In the genomic region with DNA sequence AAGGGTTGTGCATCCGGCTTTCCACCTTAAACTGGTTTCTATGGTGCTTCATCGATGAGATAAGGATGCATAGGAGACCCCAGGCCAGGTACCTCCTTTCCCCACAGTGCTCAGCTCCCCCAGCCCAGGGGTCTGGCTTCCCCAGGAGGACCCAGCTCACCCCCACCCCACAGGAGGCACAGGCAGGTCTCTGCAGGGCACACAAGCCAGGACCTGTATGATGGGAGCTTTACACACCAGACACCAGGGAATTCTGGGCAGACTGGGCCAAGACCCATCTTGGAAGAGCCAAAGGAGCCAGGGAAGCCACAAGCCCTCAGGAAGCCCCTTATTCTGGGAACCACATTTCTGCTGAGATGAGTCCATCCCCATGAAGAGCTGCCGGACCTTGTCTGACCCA, we compare ENCODE assay signal across 1 cellular context.
TF ChIP-seq lines count a peak whose summit lies in the region.

No MANE protein-coding gene starts in this region.

TF ChIP-seq in IMR-90, 13 proteins besides CTCF, POLR2A, EP300 and RAD21:
- TF ChIP-seq MXI1 (IDR thresholded peaks at IDR 0.05; ENCODE audit: borderline replicate concordance, low read depth, low read length): no peak
